Comparison of ENCODE assay signal across 20 cellular contexts in the genomic region with DNA sequence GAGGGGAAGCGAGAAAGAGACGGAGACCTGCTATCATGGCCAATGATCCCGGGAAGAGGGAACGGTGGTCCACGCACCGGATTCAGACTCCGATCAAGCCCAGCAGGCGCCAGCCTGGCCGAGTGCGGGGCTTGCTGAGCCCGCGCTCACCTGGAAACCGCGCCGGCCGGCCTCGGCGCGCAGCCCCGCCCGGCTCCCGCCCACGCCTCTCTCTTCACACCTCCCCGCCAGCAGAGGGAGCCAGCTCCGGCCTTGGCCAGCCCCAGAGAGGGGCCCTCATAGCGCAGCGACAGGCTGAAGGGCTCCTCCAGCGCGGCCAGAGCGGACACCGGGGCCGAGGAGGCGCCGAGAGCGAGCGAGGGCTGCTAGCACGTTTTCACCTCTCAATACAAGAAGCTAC. TPM values are rescaled to one million over a fixed set of nuclear protein-coding genes. Genes with fewer than 3 reads are reported as not detected.
A peak's percentile ranks its signal among the peaks of the same experiment; 100 is the strongest.
DNase-seq lines count a peak whose midpoint lies in the region; ATAC-seq, FAIRE-seq and TF ChIP-seq lines count a peak whose summit lies in the region.
"Had no signal": no experiment of that assay in that cellular context is flagged by ENCODE, and none has a peak within 500 bp of the region (broad histone marks: within the 10 kb centered on the region; RNA-seq: fewer than 3 reads in every experiment).

No MANE protein-coding gene starts in this region.

- TF ChIP-seq EP300 in H1 (IDR thresholded peaks at IDR 0.05; ENCODE audit: borderline replicate concordance in 1 of 2, low read depth in 2 of 2, low read length in 2 of 2), result no peak

- no peak for FAIRE-seq in H1 (lab: Jason Lieb, UNC)
- FAIRE-seq: A549, H54 had no signal

- WGBS in heart left ventricle, 4 donors, result 78 to 94% (median 91%) methylated on average over 32 to 37 of the region's 37 CpGs
- WGBS in H1 (ENCODE audit: extremely low coverage in 1 of 2, insufficient coverage in 1 of 2, insufficient read length in 1 of 2, insufficient replicate concordance in 2 of 2, low coverage in 1 of 2, low lambda C conversion rate in 2 of 2, missing lambda C conversion rate in 1 of 2), 2 experiments, result 12% methylated on average over 5 of the region's 37 CpGs; no CpG with 5 or more reads in 1 of the 2 experiments
- no CpG with 5 or more reads among the region's 37 CpGs for WGBS in mesendoderm (ENCODE audit: extremely low coverage, insufficient coverage, low lambda C conversion rate)

- TF ChIP-seq CTCF in cardiac muscle cell (IDR thresholded peaks at IDR 0.05; ENCODE audit: low read depth, low read length) (no peak), heart left ventricle (IDR thresholded peaks at IDR 0.05) (no peak), H1 (IDR thresholded peaks at IDR 0.05; ENCODE audit: control extremely low read depth in 1 of 3, insufficient read depth in 1 of 3, low read depth in 1 of 3, low read length in 3 of 3) (peak; percentile 42 to 47 (median 45)), type B pancreatic cell (conservative IDR thresholded peaks at IDR 0.05) (no peak)

- H3K4ac ChIP-seq in H1 (replicated peaks; ENCODE audit: insufficient read length, low read depth, low read length), result no peak overlapping the region
- no peak overlapping the region for H3K4ac ChIP-seq in mesendoderm (ENCODE audit: low read depth, low read length)

- peak overlapping the region; percentile 54 to 63 for H3K4me2 ChIP-seq in H1 (ENCODE audit: insufficient read depth in 1 of 2, low read depth in 2 of 2, low read length in 2 of 2)
- no peak overlapping the region for H3K4me2 ChIP-seq in mesendoderm (ENCODE audit: low read length)
- H3K4me2 ChIP-seq: A549 had no signal

- H3K18ac ChIP-seq in H1 (ENCODE audit: extremely low read depth, low read length), result no peak overlapping the region
- H3K18ac ChIP-seq in mesendoderm (ENCODE audit: low read length), result no peak overlapping the region

- no peaks in the 10 kb centered on the region for H3K36me3 Mint-ChIP-seq in type B pancreatic cell

- H3K79me2 ChIP-seq in H1 (ENCODE audit: control insufficient read depth in 1 of 2, insufficient read depth in 2 of 2, low read length in 2 of 2), result no peaks in the 10 kb centered on the region
- no peaks in the 10 kb centered on the region for H3K79me2 ChIP-seq in mesendoderm (ENCODE audit: control insufficient read depth, insufficient read depth, low read length)

- H3K4me1 ChIP-seq in cardiac muscle cell (ENCODE audit: low read depth), result no peaks in the 10 kb centered on the region
- no peaks in the 10 kb centered on the region for H3K4me1 ChIP-seq in heart left ventricle
- no peaks in the 10 kb centered on the region for H3K4me1 ChIP-seq in H1 (replicated peaks in 1 of 4; ENCODE audit: control insufficient read depth in 3 of 4, insufficient read depth in 4 of 4, low read length in 3 of 4)
- no peaks in the 10 kb centered on the region for H3K4me1 ChIP-seq in mesendoderm (ENCODE audit: control insufficient read depth, low read depth, low read length)
- H3K4me1 ChIP-seq: A549, Caco-2, Peyer's patch had no signal

- no peaks in the 10 kb centered on the region for H3K27me3 Mint-ChIP-seq in type B pancreatic cell

- H4K91ac ChIP-seq in H1 (replicated peaks; ENCODE audit: insufficient read length, low read length), result no peak overlapping the region

- no peak overlapping the region for H3K14ac ChIP-seq in H1 (ENCODE audit: insufficient read length)

- POLR2A ChIA-PET in H1 (lab: Charles Lee; ENCODE audit: partially characterized antibody), result no interaction called here

- no peaks in the 10 kb centered on the region for H3K9me3 Mint-ChIP-seq in type B pancreatic cell

- peak overlapping the region; percentile 56 for H3K4me3 Mint-ChIP-seq in type B pancreatic cell

- H3K36me3 ChIP-seq in cardiac muscle cell (no peaks in the 10 kb centered on the region), heart left ventricle (no peaks in the 10 kb centered on the region), H1 (ENCODE audit: control insufficient read depth in 2 of 4, insufficient read depth in 4 of 4, low read length in 3 of 4) (no peaks in the 10 kb centered on the region), mesendoderm (ENCODE audit: control insufficient read depth, insufficient read depth, low read length) (no peaks in the 10 kb centered on the region)
- H3K36me3 ChIP-seq: Peyer's patch had no signal

- intact Hi-C loops in heart left ventricle (cut with DNase I), result no loop called here

- H2BK120ac ChIP-seq in H1 (replicated peaks; ENCODE audit: low read depth, low read length), result no peak overlapping the region
- no peak overlapping the region for H2BK120ac ChIP-seq in mesendoderm (ENCODE audit: low read depth, low read length)

- peak overlapping the region; percentile 15 for H3K4me3 ChIP-seq in cardiac muscle cell
- no peak overlapping the region for H3K4me3 ChIP-seq in heart left ventricle
- peak overlapping the region; percentile 37 to 58 (median 44); a peak in 6 of 8 replicates for H3K4me3 ChIP-seq in H1 (ENCODE audit: extremely low read depth in 1 of 4, insufficient read depth in 2 of 4, low read depth in 3 of 4, low read length in 4 of 4)
- no peak overlapping the region for H3K4me3 ChIP-seq in mesendoderm (ENCODE audit: low read length)
- H3K4me3 ChIP-seq: A549, Peyer's patch had no signal

- H3K9ac ChIP-seq in H1 (replicated peaks in 1 of 4; ENCODE audit: extremely low read depth in 1 of 4, low read depth in 3 of 4, low read length in 3 of 4), result no peak overlapping the region; a peak in 1 of 7 replicates
- H3K9ac ChIP-seq in mesendoderm (ENCODE audit: low read length), result no peak overlapping the region

- no peak overlapping the region for H4K5ac ChIP-seq in H1 (ENCODE audit: insufficient read length, low read depth, low read length)
- no peak overlapping the region for H4K5ac ChIP-seq in mesendoderm (ENCODE audit: low read length)

- TF ChIP-seq POLR2A in heart left ventricle (IDR thresholded peaks at IDR 0.05) (no peak), H1 (IDR thresholded peaks at IDR 0.05; ENCODE audit: control extremely low read depth in 1 of 2, low read depth in 2 of 2, low read length in 2 of 2) (no peak)

- H2BK20ac ChIP-seq in H1 (ENCODE audit: low read length), result no peak overlapping the region

- DNase-seq in cardiac muscle cell (ENCODE audit: low read depth in 1 of 2, low spot score in 1 of 2) (peak in 1 of 2 donors; percentile 33), heart left ventricle (no peak), H1 (ENCODE audit: low read depth in 1 of 2, low spot score in 2 of 2) (peak in 1 of 2 experiments; percentile 74), mesendoderm (peak; percentile 18), type B pancreatic cell (ENCODE audit: extremely low spot score, unreplicated experiment) (no peak), HT-29 (ENCODE audit: low spot score) (no peak), GOT3 (lab: John Stamatoyannopoulos, UW) (no peak)
- DNase-seq: Caco-2, DMS79, GDM1, IMR-90, Kasumi-1, NCI-H1417, NCI-H226, NCI-H526 treated with DMSO at 0.1 percent for 48 hours, Peyer's patch, Right ventricle myocardium superior had no signal

- no peak overlapping the region for H2BK12ac ChIP-seq in H1 (ENCODE audit: low read depth, low read length)

- H3K56ac ChIP-seq in H1 (replicated peaks; ENCODE audit: insufficient read length, low read depth, low read length), result no peak overlapping the region
- no peak overlapping the region for H3K56ac ChIP-seq in mesendoderm (ENCODE audit: low read length)

- TF ChIP-seq RAD21 in H1 (IDR thresholded peaks at IDR 0.05 in 1 of 2, conservative IDR thresholded peaks at IDR 0.05 in 1 of 2; ENCODE audit: low read depth in 2 of 2, low read length in 2 of 2), result peak; percentile 29 to 54; a peak in 2 of 4 replicates

- no peak overlapping the region for H3K27ac ChIP-seq in cardiac muscle cell
- no peak overlapping the region for H3K27ac ChIP-seq in heart left ventricle
- no peak overlapping the region for H3K27ac ChIP-seq in H1 (ENCODE audit: low read depth, low read length)
- H3K27ac ChIP-seq in mesendoderm (ENCODE audit: low read depth, low read length), result no peak overlapping the region
- H3K27ac ChIP-seq: A549, Peyer's patch had no signal

- H4K8ac ChIP-seq in H1 (ENCODE audit: extremely low read depth, insufficient read depth, low read length), result no peak overlapping the region
- no peak overlapping the region for H4K8ac ChIP-seq in mesendoderm (ENCODE audit: low read depth, low read length)

- H3K79me1 ChIP-seq in H1 (ENCODE audit: low read depth, low read length) (no peaks in the 10 kb centered on the region), mesendoderm (ENCODE audit: low read length) (no peaks in the 10 kb centered on the region)

- no peak for ATAC-seq in heart left ventricle
- no peak for ATAC-seq in GM21526 (IDR thresholded peaks at IDR 0.05; ENCODE audit: low FRiP score, unreplicated experiment)
- ATAC-seq: A549 had no signal

- H2AK5ac ChIP-seq in H1 (ENCODE audit: low read depth, low read length) (no peak overlapping the region), mesendoderm (ENCODE audit: low read length) (no peak overlapping the region)

- H4K20me1 ChIP-seq in H1 (replicated peaks in 1 of 2; ENCODE audit: control insufficient read depth in 1 of 2, insufficient read depth in 2 of 2, low read length in 2 of 2), result no peaks in the 10 kb centered on the region

- H3K9me3 ChIP-seq in cardiac muscle cell (ENCODE audit: low read depth), result no peaks in the 10 kb centered on the region
- H3K9me3 ChIP-seq in heart left ventricle, result peaks cover 0 to 4% (median 0%) of the 10 kb centered on the region in 12 donors
- H3K9me3 ChIP-seq in H1 (ENCODE audit: insufficient read depth in 2 of 2, low read depth in 1 of 2, low read length in 1 of 2), result no peaks in the 10 kb centered on the region
- H3K9me3 ChIP-seq: A549, Caco-2, Peyer's patch had no signal

- H3K23ac ChIP-seq in H1 (ENCODE audit: insufficient read length) (no peak overlapping the region), mesendoderm (ENCODE audit: low read length) (no peak overlapping the region)

- H3K4me1 Mint-ChIP-seq in type B pancreatic cell (ENCODE audit: unreplicated experiment), result no peaks in the 10 kb centered on the region

- H2AFZ ChIP-seq in H1 (ENCODE audit: low read length), result peak overlapping the region; percentile 93

- no peaks in the 10 kb centered on the region for H3K23me2 ChIP-seq in H1 (ENCODE audit: low read depth, low read length)

- H2BK15ac ChIP-seq in H1 (ENCODE audit: low read length), result no peak overlapping the region
- H2BK15ac ChIP-seq in mesendoderm (replicated peaks; ENCODE audit: low read depth), result no peak overlapping the region

- H2BK5ac ChIP-seq in H1 (ENCODE audit: low read depth, low read length) (no peak overlapping the region), mesendoderm (ENCODE audit: low read length) (no peak overlapping the region)

- H3K27me3 ChIP-seq in cardiac muscle cell (no peaks in the 10 kb centered on the region), heart left ventricle (no peaks in the 10 kb centered on the region), H1 (replicated peaks in 1 of 4; ENCODE audit: control insufficient read depth in 3 of 4, extremely low read depth in 1 of 4, insufficient read depth in 3 of 4, low read length in 3 of 4) (peaks cover 0 to 6% (median 3%) of the 10 kb centered on the region in 4 experiments; a peak in 2 of 7 replicates), mesendoderm (ENCODE audit: insufficient read depth, low read length, poor library complexity) (no peaks in the 10 kb centered on the region)
- H3K27me3 ChIP-seq: Peyer's patch had no signal

- CTCF ChIA-PET in H1 (lab: Charles Lee; ENCODE audit: partially characterized antibody), result interaction anchor here (1.5 kb wide), 1 partner anchor 14 kb away, joined by 5 read pairs; no protein-coding TSS in a partner anchor

- no peak overlapping the region for H3K27ac Mint-ChIP-seq in type B pancreatic cell

RNA-seq across cellular contexts. Expression of gene SPANXN2, which starts 36.8 kb away (rescaled TPM):
- total RNA-seq in cardiac muscle cell, result not detected in 2 replicates
- polyA plus RNA-seq in cardiac muscle cell, result not detected in 2 replicates
- total RNA-seq in heart left ventricle, result not detected
- polyA plus RNA-seq in heart left ventricle, result not detected
- not detected in 2 replicates for total RNA-seq in H1 (2021; fragmentation: NEBNext Ultra II Directional; extraction: Animal tissue kit (Norgen Biotek cat#: 25700))
- not detected in 2 replicates for polyA plus RNA-seq in H1 (2011; rRNA removed)
- not detected for polyA plus RNA-seq in H1 (2011; cell fraction: cytosol; rRNA removed)
- polyA plus RNA-seq in H1 (2011; cell fraction: nucleus; rRNA removed), result not detected
- polyA plus RNA-seq in H1 (2012, experiment 1 of 2), result not detected in 4 replicates
- polyA plus RNA-seq in H1 (2012, experiment 2 of 2), result not detected
- polyA plus RNA-seq in H1 (2013, experiment 1 of 2), result not detected
- polyA plus RNA-seq in H1 (2013, experiment 2 of 2), result not detected
- polyA minus RNA-seq in H1 (2011; rRNA and poly(A)+ RNA removed), result not detected in 2 replicates
- not detected for polyA minus RNA-seq in H1 (2011; cell fraction: cytosol; rRNA and poly(A)+ RNA removed)
- polyA minus RNA-seq in H1 (2011; cell fraction: nucleus; rRNA and poly(A)+ RNA removed), result not detected
- not detected for polyA plus RNA-seq in mesendoderm (2013, experiment 1 of 2)
- not detected for polyA plus RNA-seq in mesendoderm (2013, experiment 2 of 2)
- total RNA-seq in type B pancreatic cell (ENCODE audit: low replicate concordance), result not detected in 2 replicates
- total RNA-seq in HT-29 (2014; rRNA removed; shearing (Covaris generic)), result not detected in 2 replicates
- total RNA-seq: Caco-2, IMR-90, Peyer's patch, Right ventricle myocardium superior had no signal
- polyA plus RNA-seq: A549, IMR-90 had no signal

Comparison
In these comparisons a context has a peak if more than half of its experiments do, and no peak if none do; other contexts are left out.
1. H3K4me3 ChIP-seq: peak in cardiac muscle cell (single experiment) and H1 (4 of 4); none in heart left ventricle (0 of 12) and mesendoderm (single experiment).
2. CTCF ChIP-seq: peak in H1 (3 of 3); none in cardiac muscle cell (single experiment), heart left ventricle (0 of 12) and type B pancreatic cell (single experiment).